Comparison of ENCODE assay signal across 8 cellular contexts in the genomic region with DNA sequence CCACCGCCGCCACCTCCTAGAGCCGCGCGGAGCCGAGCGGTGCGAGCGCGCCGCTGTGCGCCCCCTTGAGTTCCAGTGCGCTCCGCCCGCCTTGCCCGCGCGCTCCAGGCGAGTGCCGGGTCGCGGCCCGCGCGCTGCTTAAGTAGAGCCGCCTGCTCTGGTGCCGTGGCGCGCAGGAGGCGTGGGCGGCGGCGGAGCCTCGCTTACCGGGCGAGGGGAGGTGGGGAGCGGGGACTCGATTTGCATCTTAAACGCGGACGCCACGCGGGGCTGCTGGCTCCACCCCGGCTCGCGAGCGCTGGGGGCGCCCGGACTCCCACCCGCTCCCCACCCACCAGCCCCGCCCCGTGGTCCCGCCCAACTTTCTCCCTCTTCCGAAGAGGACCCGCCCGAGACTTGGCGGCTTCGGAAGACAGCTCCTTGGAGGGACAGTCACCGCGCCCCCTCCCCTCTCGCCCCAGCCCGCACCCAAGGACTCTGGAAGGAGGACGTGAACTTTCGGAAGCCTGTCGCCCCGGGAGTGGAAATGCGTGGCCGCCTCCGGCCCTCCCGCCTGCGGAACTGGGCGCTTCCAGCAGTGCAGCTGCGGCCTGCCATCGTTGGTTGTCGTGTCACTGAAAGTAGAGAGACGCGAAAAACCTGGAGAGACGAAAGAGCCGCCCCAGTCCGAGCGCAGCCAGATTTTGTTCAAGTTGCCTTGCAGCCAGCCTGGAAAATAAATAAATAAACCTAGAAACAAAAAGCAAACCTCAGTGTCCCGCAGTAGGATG. TPM values are rescaled to one million over a fixed set of nuclear protein-coding genes. Genes with fewer than 3 reads are reported as not detected.
DNase-seq lines count a peak whose midpoint lies in the region; ATAC-seq and TF ChIP-seq lines count a peak whose summit lies in the region.

TSS of gene KCTD12 (minus strand) at position 114 of the 770 bp plus-strand sequence. CDS start 257 bp downstream, outside the sequence.

- no peaks in the 10 kb centered on the region for H3K9me3 ChIP-seq in mucosa of rectum (ENCODE audit: control insufficient read depth in 2 of 2, low read length in 2 of 2)

- H3K27ac ChIP-seq in mucosa of rectum (ENCODE audit: low read depth in 2 of 2, low read length in 2 of 2) = peak within 1 kb of the TSS; percentile 86 to 90

- H3K36me3 ChIP-seq in BJ (ENCODE audit: control insufficient read depth, insufficient read depth, low read length) (no peaks in the 10 kb centered on the region), mucosa of rectum (ENCODE audit: control insufficient read depth in 2 of 2, insufficient read depth in 2 of 2, low read length in 2 of 2) (no peaks in the 10 kb centered on the region)

- H3K9ac ChIP-seq in mucosa of rectum (ENCODE audit: low read depth in 1 of 2, low read length in 2 of 2) = peak within 1 kb of the TSS; percentile 71 to 91

- ATAC-seq in GM19043 (IDR thresholded peaks at IDR 0.05; ENCODE audit: low read depth, unreplicated experiment) (peak; percentile 56), HG03342 (IDR thresholded peaks at IDR 0.05; ENCODE audit: unreplicated experiment) (peak; percentile 71)

- CTCF ChIA-PET in BJ (lab: Yijun Ruan, JAX) = interaction anchor here (1.3 to 1.8 kb wide), 5 partner anchors 93 to 1010 kb away, joined by 4 to 8 read pairs (median 6); no protein-coding TSS in a partner anchor

- H3K4me1 ChIP-seq in mucosa of rectum (ENCODE audit: control insufficient read depth in 2 of 2, insufficient read depth in 2 of 2, low read length in 2 of 2) = peaks cover 8% of the 10 kb centered on the region in 2 donors

- H3K27me3 ChIP-seq in BJ (ENCODE audit: control insufficient read depth, insufficient read depth, low read length) = peaks cover 3% of the 10 kb centered on the region; the same call in 1 of the 2 replicates
- no peaks in the 10 kb centered on the region for H3K27me3 ChIP-seq in mucosa of rectum (ENCODE audit: control insufficient read depth in 2 of 2, insufficient read depth in 2 of 2, low read length in 2 of 2)

- DNase-seq in BJ (ENCODE audit: low read depth) (no peak), NOMO-1 treated with dmso at 0.1 percent for 144 hours (lab: John Stamatoyannopoulos, UW; ENCODE audit: unreplicated experiment) (peak; percentile 50), activated T-cell treated with anti-CD3 and anti-CD28 coated beads for 48 hours (ENCODE audit: low read depth) (peak; percentile 73), epithelial cell of proximal tubule (ENCODE audit: low read depth) (no peak)
- DNase-seq in stimulated activated CD8-positive, alpha-beta memory T cell treated with anti-CD3 and anti-CD28 coated beads, Interleukin-4, amount 100 ng/mL, for 24 hours (ENCODE audit: low read depth) = peak; percentile 64

- POLR2A ChIA-PET in BJ (lab: Charles Lee) = no interaction called here

- H3K4me3 ChIP-seq in BJ (ENCODE audit: low read depth, low read length) = peak within 1 kb of the TSS; percentile 54
- peak within 1 kb of the TSS; percentile 62 for H3K4me3 ChIP-seq in epithelial cell of proximal tubule (ENCODE audit: low read depth, low read length)
- peak within 1 kb of the TSS; percentile 79 to 83 for H3K4me3 ChIP-seq in mucosa of rectum (ENCODE audit: low read length in 2 of 2)

- TF ChIP-seq CTCF in BJ (IDR thresholded peaks at IDR 0.05; ENCODE audit: insufficient read depth, low read depth, low read length) (0 out of 2 replicates have a peak, but pooled peaks have one; percentile 1), epithelial cell of proximal tubule (conservative IDR thresholded peaks at IDR 0.05; ENCODE audit: low read depth, low read length) (no peak)

RNA-seq across cellular contexts. Expression of gene KCTD12, which starts in this region (rescaled TPM):
- 1.5 and 1.9 TPM in 2 replicates for polyA plus RNA-seq in BJ (2011; rRNA removed)
- 2.4 TPM in 2 replicates for polyA minus RNA-seq in BJ (2011; rRNA and poly(A)+ RNA removed)
- total RNA-seq in epithelial cell of proximal tubule = 3.7 and 4.1 TPM in 2 replicates

Comparison
In these comparisons a context has a peak if more than half of its experiments do, and no peak if none do; other contexts are left out.
1. DNase-seq: peak in NOMO-1 treated with dmso at 0.1 percent for 144 hours (single experiment), activated T-cell treated with anti-CD3 and anti-CD28 coated beads for 48 hours (single experiment) and stimulated activated CD8-positive, alpha-beta memory T cell treated with anti-CD3 and anti-CD28 coated beads, Interleukin-4, amount 100 ng/mL, for 24 hours (single experiment); none in BJ (single experiment) and epithelial cell of proximal tubule (single experiment).
2. Peak in every context shown above with its lines, with median percentiles within 50 percentile points of each other: H3K4me3 ChIP-seq.